ENCODE assay signal across 8 cellular contexts in genomic region chr19:55385749-55386514, GRCh38. TPM values are rescaled to one million over a fixed set of nuclear protein-coding genes. Genes with fewer than 3 reads are reported as not detected.
DNase-seq lines count a peak whose midpoint lies in the region; ATAC-seq and TF ChIP-seq lines count a peak whose summit lies in the region.

TSS of gene RPL28 (plus strand) at chr19:55385932. CDS start at chr19:55386358, 426 bp downstream.

- peak within 1 kb of the TSS; percentile 97 for H3K4me3 ChIP-seq in astrocyte of the cerebellum (ENCODE audit: low read depth, low read length)
- peak within 1 kb of the TSS; percentile 35 for H3K4me3 ChIP-seq in hepatocyte

- no peaks in the 10 kb centered on the region for H3K9me3 ChIP-seq in hepatocyte (ENCODE audit: low read depth)

- H3K79me2 ChIP-seq in hepatocyte: peaks cover 53% of the 10 kb centered on the region

- no peaks in the 10 kb centered on the region for H3K27me3 ChIP-seq in hepatocyte

- TF ChIP-seq POLR2A in GM15510 (IDR thresholded peaks at IDR 0.05; ENCODE audit: borderline replicate concordance, extremely low read depth, insufficient read length): peak; percentile 100

- WGBS in hepatocyte (ENCODE audit: low lambda C conversion rate, missing lambda C conversion rate): 1% methylated on average over 59 of the region's 65 CpGs

- H2AFZ ChIP-seq in hepatocyte: peak within 1 kb of the TSS; percentile 54

- peak within 1 kb of the TSS; percentile 100 for H3K4me2 ChIP-seq in hepatocyte

- peak within 1 kb of the TSS; percentile 87 for H3K27ac ChIP-seq in hepatocyte

- H4K20me1 ChIP-seq in hepatocyte (ENCODE audit: insufficient read depth, poor library complexity, severe bottlenecking): peaks cover 50% of the 10 kb centered on the region

- no peaks in the 10 kb centered on the region for H3K36me3 ChIP-seq in hepatocyte (replicated peaks; ENCODE audit: insufficient read depth, low read depth)

- peaks cover 38% of the 10 kb centered on the region for H3K4me1 ChIP-seq in hepatocyte (ENCODE audit: insufficient read depth)

- peak; percentile 95 for DNase-seq in NCI-H187 treated with DMSO at 0.1 percent for 48 hours (lab: John Stamatoyannopoulos, UW)
- peak; percentile 97 for DNase-seq in T-helper 9 cell
- DNase-seq in astrocyte of the cerebellum (ENCODE audit: low read depth): peak; percentile 97
- DNase-seq in hepatocyte (ENCODE audit: low spot score): peak; percentile 98
- peak; percentile 93 for DNase-seq in renal cortical epithelial cell (ENCODE audit: low read depth)
- no peak for DNase-seq in cortex of kidney (lab: John Stamatoyannopoulos, UW)

- ATAC-seq in HG02870 (IDR thresholded peaks at IDR 0.05; ENCODE audit: unreplicated experiment): peak; percentile 71

- no peaks in the 10 kb centered on the region for H3K9me2 ChIP-seq in hepatocyte (replicated peaks; ENCODE audit: insufficient read depth)

- in situ Hi-C loops in astrocyte of the cerebellum (cut with HindIII; ENCODE audit: low sequenced_read_pairs): loop anchor here (5.0 kb wide), 1 partner anchor 209 kb away; no protein-coding TSS in a partner anchor

- TF ChIP-seq CTCF in astrocyte of the cerebellum (IDR thresholded peaks at IDR 0.05; ENCODE audit: low read depth, low read length, missing control alignments): no peak
- TF ChIP-seq CTCF in hepatocyte (IDR thresholded peaks at IDR 0.05; ENCODE audit: poor library complexity): no peak

RNA-seq across cellular contexts. Expression of gene RPL28, which starts in this region (rescaled TPM):
- total RNA-seq in hepatocyte: 604 and 984 TPM in 2 replicates
- polyA plus RNA-seq in hepatocyte: 410 and 437 TPM in 2 replicates
- 177 and 303 TPM in 2 replicates for total RNA-seq in renal cortical epithelial cell
